Comparison of ENCODE assay signal across 1 cellular context in the genomic region with DNA sequence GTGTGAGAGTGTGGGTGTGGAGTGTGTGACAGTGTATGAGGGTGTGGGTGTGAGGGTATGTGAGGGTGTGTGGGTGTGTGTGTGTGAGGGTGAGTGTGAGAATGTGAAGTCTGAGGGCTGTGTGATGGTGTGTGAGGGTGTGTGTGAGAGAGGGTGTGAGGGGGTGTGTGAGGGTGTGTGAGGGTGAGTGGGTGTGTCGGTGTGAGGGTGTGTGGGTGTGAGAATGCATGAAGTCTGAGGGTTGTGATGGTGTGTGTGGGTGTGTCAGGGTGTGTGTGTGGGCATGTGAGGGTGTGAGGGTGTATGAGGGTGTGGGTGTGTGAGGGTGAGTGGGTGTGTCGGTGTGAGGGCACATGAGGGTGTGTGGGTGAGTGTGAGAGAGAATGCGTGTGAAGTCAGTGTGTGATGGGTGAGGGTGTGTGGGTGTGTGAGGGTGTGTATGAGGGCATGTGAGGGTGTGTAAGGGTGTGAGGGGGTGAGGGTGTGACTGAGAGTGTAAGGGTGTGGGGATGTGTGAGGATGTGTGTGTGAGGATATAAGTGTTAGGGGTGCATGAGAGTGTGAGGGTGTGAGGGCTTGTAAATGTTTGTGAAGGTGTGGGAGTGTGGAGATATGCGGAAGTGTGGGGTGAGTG.
TF ChIP-seq lines count a peak whose summit lies in the region.

No MANE protein-coding gene starts in this region.

TF ChIP-seq in HCT116, 20 proteins besides CTCF, POLR2A, EP300 and RAD21 (continued from another document):
- TF ChIP-seq POLR2AphosphoS5 (IDR thresholded peaks at IDR 0.05; ENCODE audit: low read depth, low read length) = no peak
- TF ChIP-seq TCF7L2 (IDR thresholded peaks at IDR 0.05; ENCODE audit: borderline replicate concordance, extremely low read depth, insufficient read depth, insufficient read length) = no peak
- TF ChIP-seq EZH2 (IDR thresholded peaks at IDR 0.05) = no peak
- TF ChIP-seq EGR1 (IDR thresholded peaks at IDR 0.05; ENCODE audit: low read depth) = no peak
- no peak for TF ChIP-seq YY1 (IDR thresholded peaks at IDR 0.05; ENCODE audit: extremely low read depth, insufficient replicate concordance, low read depth, low read length)
- TF ChIP-seq EZH2phosphoT487 (IDR thresholded peaks at IDR 0.05; ENCODE audit: borderline replicate concordance) = no peak
- TF ChIP-seq SP1 (IDR thresholded peaks at IDR 0.05; ENCODE audit: low read depth) = no peak
- TF ChIP-seq SIN3A (IDR thresholded peaks at IDR 0.05; ENCODE audit: low read depth) = no peak
- TF ChIP-seq JUND (IDR thresholded peaks at IDR 0.05) = no peak
- TF ChIP-seq, protein P1, sequence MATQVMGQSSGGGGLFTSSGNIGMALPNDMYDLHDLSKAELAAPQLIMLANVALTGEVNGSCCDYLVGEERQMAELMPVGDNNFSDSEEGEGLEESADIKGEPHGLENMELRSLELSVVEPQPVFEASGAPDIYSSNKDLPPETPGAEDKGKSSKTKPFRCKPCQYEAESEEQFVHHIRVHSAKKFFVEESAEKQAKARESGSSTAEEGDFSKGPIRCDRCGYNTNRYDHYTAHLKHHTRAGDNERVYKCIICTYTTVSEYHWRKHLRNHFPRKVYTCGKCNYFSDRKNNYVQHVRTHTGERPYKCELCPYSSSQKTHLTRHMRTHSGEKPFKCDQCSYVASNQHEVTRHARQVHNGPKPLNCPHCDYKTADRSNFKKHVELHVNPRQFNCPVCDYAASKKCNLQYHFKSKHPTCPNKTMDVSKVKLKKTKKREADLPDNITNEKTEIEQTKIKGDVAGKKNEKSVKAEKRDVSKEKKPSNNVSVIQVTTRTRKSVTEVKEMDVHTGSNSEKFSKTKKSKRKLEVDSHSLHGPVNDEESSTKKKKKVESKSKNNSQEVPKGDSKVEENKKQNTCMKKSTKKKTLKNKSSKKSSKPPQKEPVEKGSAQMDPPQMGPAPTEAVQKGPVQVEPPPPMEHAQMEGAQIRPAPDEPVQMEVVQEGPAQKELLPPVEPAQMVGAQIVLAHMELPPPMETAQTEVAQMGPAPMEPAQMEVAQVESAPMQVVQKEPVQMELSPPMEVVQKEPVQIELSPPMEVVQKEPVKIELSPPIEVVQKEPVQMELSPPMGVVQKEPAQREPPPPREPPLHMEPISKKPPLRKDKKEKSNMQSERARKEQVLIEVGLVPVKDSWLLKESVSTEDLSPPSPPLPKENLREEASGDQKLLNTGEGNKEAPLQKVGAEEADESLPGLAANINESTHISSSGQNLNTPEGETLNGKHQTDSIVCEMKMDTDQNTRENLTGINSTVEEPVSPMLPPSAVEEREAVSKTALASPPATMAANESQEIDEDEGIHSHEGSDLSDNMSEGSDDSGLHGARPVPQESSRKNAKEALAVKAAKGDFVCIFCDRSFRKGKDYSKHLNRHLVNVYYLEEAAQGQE (IDR thresholded peaks at IDR 0.05; ENCODE audit: low read depth) = no peak
- no peak for TF ChIP-seq CEBPB (IDR thresholded peaks at IDR 0.05; ENCODE audit: low read depth)
- TF ChIP-seq, protein P2, sequence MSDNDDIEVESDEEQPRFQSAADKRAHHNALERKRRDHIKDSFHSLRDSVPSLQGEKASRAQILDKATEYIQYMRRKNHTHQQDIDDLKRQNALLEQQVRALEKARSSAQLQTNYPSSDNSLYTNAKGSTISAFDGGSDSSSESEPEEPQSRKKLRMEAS (IDR thresholded peaks at IDR 0.05) = no peak
